Comparison of ENCODE assay signal across 8 cellular contexts in genomic region chrX:119516157-119516702, GRCh38. TPM values are rescaled to one million over a fixed set of nuclear protein-coding genes. Genes with fewer than 3 reads are reported as not detected.
DNase-seq lines count a peak whose midpoint lies in the region; ATAC-seq, FAIRE-seq and TF ChIP-seq lines count a peak whose summit lies in the region.

No MANE protein-coding gene starts in this region.

- 36% methylated on average over 5 of the region's 5 CpGs for WGBS in pancreas, 2 donors

- H3K9ac ChIP-seq in OCI-LY3 (ENCODE audit: low read length): peak overlapping the region; percentile 32; the same call in 1 of the 2 replicates

- H3K36me3 Mint-ChIP-seq in activated T-cell treated with anti-CD3 and anti-CD28 coated beads, Interleukin-2, amount 50 U/mL, for 4 hours (ENCODE audit: insufficient read depth): no peaks in the 10 kb centered on the region

- peaks cover 8% of the 10 kb centered on the region for H3K4me1 ChIP-seq in OCI-LY3 (ENCODE audit: low read length)
- no peaks in the 10 kb centered on the region for H3K4me1 ChIP-seq in pancreas

- H2AFZ ChIP-seq in OCI-LY3 (ENCODE audit: low read depth, low read length): peak overlapping the region; percentile 81

- no peaks in the 10 kb centered on the region for H3K9me3 Mint-ChIP-seq in activated T-cell treated with anti-CD3 and anti-CD28 coated beads, Interleukin-2, amount 50 U/mL, for 4 hours

- FAIRE-seq in pancreas (lab: Jason Lieb, UNC): no peak

- TF ChIP-seq CTCF in OCI-LY3 (IDR thresholded peaks at IDR 0.05; ENCODE audit: low read depth, low read length) (peak; percentile 87), pancreas (IDR thresholded peaks at IDR 0.05) (peak; percentile 69 to 71 (median 70))

- no peaks in the 10 kb centered on the region for H4K20me1 ChIP-seq in OCI-LY3 (ENCODE audit: insufficient read depth, low read length)

- peak; percentile 76 for DNase-seq in DMS 273 treated with DMSO at 0.1 percent for 48 hours (lab: John Stamatoyannopoulos, UW)
- peak in 39 of 76 experiments; percentile 0 to 55 (median 8) for DNase-seq in HUDEP-2 (lab: John Stamatoyannopoulos, UW; ENCODE audit: unreplicated experiment in 76 of 76)
- peak; percentile 19 for DNase-seq in activated T-cell treated with anti-CD3 and anti-CD28 coated beads, Interleukin-2, amount 50 U/mL, for 4 hours
- peak; percentile 45 for DNase-seq in foreskin melanocyte
- peak in 3 of 6 donors; percentile 2 to 26 (median 23) for DNase-seq in pancreas

- H3K4me3 ChIP-seq in OCI-LY3 (ENCODE audit: low read length): no peak overlapping the region
- H3K4me3 ChIP-seq in pancreas: no peak overlapping the region

- H3K4me3 Mint-ChIP-seq in activated T-cell treated with anti-CD3 and anti-CD28 coated beads, Interleukin-2, amount 50 U/mL, for 4 hours: no peak overlapping the region

- H3K27me3 ChIP-seq in OCI-LY3 (ENCODE audit: low read depth, low read length) (no peaks in the 10 kb centered on the region), pancreas (no peaks in the 10 kb centered on the region)

- H3K27me3 Mint-ChIP-seq in activated T-cell treated with anti-CD3 and anti-CD28 coated beads, Interleukin-2, amount 50 U/mL, for 4 hours (ENCODE audit: low read depth): no peaks in the 10 kb centered on the region

- intact Hi-C loops in pancreas (cut with DNase I): loop anchor here in 1 of 3 donors (10.0 kb wide), 1 partner anchor 219 kb away; no protein-coding TSS in a partner anchor

- H3K27ac ChIP-seq in OCI-LY3 (ENCODE audit: low read length) (no peak overlapping the region), pancreas (no peak overlapping the region)

- no peaks in the 10 kb centered on the region for H3K9me3 ChIP-seq in OCI-LY3 (ENCODE audit: insufficient read depth, low read length)
- no peaks in the 10 kb centered on the region for H3K9me3 ChIP-seq in pancreas

- peak overlapping the region; percentile 60 for H3K4me2 ChIP-seq in OCI-LY3 (ENCODE audit: low read length)

- ATAC-seq in GM19467 (IDR thresholded peaks at IDR 0.05; ENCODE audit: unreplicated experiment) (peak; percentile 74), pancreas (peak; percentile 72 to 92 (median 88)), GM21381 (IDR thresholded peaks at IDR 0.05; ENCODE audit: unreplicated experiment) (no peak)
- peak; percentile 89 to 90 for ATAC-seq in activated T-cell treated with anti-CD3 and anti-CD28 coated beads, Interleukin-2, amount 50 U/mL, for 4 hours

- H3K36me3 ChIP-seq in OCI-LY3 (replicated peaks; ENCODE audit: low read depth, low read length): no peaks in the 10 kb centered on the region
- H3K36me3 ChIP-seq in pancreas: no peaks in the 10 kb centered on the region

- no peaks in the 10 kb centered on the region for H3K79me2 ChIP-seq in OCI-LY3 (ENCODE audit: low read length)

- H3K4me1 Mint-ChIP-seq in activated T-cell treated with anti-CD3 and anti-CD28 coated beads, Interleukin-2, amount 50 U/mL, for 4 hours (ENCODE audit: low read depth): peaks cover 2% of the 10 kb centered on the region

RNA-seq across cellular contexts. Expression of gene SLC25A5, which starts 48.0 kb away (rescaled TPM):
- 100 to 1,000 TPM; 619 to 710 (median 671) TPM for total RNA-seq in activated T-cell treated with anti-CD3 and anti-CD28 coated beads, Interleukin-2, amount 50 U/mL, for 4 hours
- 100 to 1,000 TPM; 182 to 462 (median 342) TPM for total RNA-seq in pancreas
- polyA plus RNA-seq in pancreas: 100 to 1,000 TPM; 112 to 202 TPM

RNA-seq across cellular contexts. Expression of gene STEEP1, which starts 49.0 kb away (rescaled TPM):
- total RNA-seq in activated T-cell treated with anti-CD3 and anti-CD28 coated beads, Interleukin-2, amount 50 U/mL, for 4 hours: 10 to 100 TPM; 37.4 to 43.5 (median 38.8) TPM
- total RNA-seq in pancreas: 10 to 100 TPM in 2 of 6 donors, 1 to 10 TPM in 4; 5.2 to 12.2 (median 7.7) TPM
- polyA plus RNA-seq in pancreas: 10 to 100 TPM in 1 of 2 donors, 1 to 10 TPM in 1; 5.7 to 15.0 TPM

RNA-seq across cellular contexts. Expression of gene UBE2A, which starts 58.1 kb away (rescaled TPM):
- total RNA-seq in activated T-cell treated with anti-CD3 and anti-CD28 coated beads, Interleukin-2, amount 50 U/mL, for 4 hours: 10 to 100 TPM; 61.4 to 65.3 (median 64.3) TPM
- total RNA-seq in pancreas: 10 to 100 TPM; 11.4 to 25.7 (median 15.1) TPM
- 10 to 100 TPM; 18.1 to 33.8 TPM for polyA plus RNA-seq in pancreas
